In genomic region chr20:49774213-49774612, GRCh38 we compare ENCODE assay signal across 7 cellular contexts. TPM values are rescaled to one million over a fixed set of nuclear protein-coding genes. Genes with fewer than 3 reads are reported as not detected.
DNase-seq lines count a peak whose midpoint lies in the region; ATAC-seq, FAIRE-seq and TF ChIP-seq lines count a peak whose summit lies in the region.
"Not testable (repeated sequence)": the region's sequence is repeated elsewhere in the genome, so short reads cannot be mapped to it uniquely, and the experiment has no call there.

No MANE protein-coding gene starts in this region.

- not testable (repeated sequence) for H3K79me1 ChIP-seq in IMR-90 (ENCODE audit: low read depth in 1 of 2, low read length in 2 of 2)

- H3K27ac ChIP-seq in A549 (peak overlapping the region; percentile 94), adrenal gland (peak overlapping the region in 4 of 5 donors; percentile 45 to 87 (median 77)), endothelial cell of umbilical vein (ENCODE audit: insufficient read depth, low read depth, low read length) (peak overlapping the region; percentile 95), lower lobe of right lung (peak overlapping the region; percentile 24), psoas muscle (peak overlapping the region; percentile 89), stomach (peak overlapping the region; percentile 73 to 90 (median 85))
- H3K27ac ChIP-seq in IMR-90 (ENCODE audit: insufficient read depth, low read length) = not testable (repeated sequence)

- not testable (repeated sequence) for H4K8ac ChIP-seq in IMR-90 (ENCODE audit: low read depth in 2 of 2, low read length in 2 of 2)

- peaks cover 78% of the 10 kb centered on the region for H3K4me1 ChIP-seq in A549
- H3K4me1 ChIP-seq in IMR-90 (ENCODE audit: control insufficient read depth, insufficient read depth, low read length) = peaks cover 13% of the 10 kb centered on the region
- H3K4me1 ChIP-seq in adrenal gland (replicated peaks in 1 of 2) = peaks cover 24 to 68% of the 10 kb centered on the region in 2 donors
- peaks cover 37% of the 10 kb centered on the region for H3K4me1 ChIP-seq in endothelial cell of umbilical vein (ENCODE audit: control insufficient read depth, extremely low read depth, insufficient read depth, low read length)
- peaks cover 61% of the 10 kb centered on the region for H3K4me1 ChIP-seq in lower lobe of right lung
- H3K4me1 ChIP-seq in psoas muscle = peaks cover 38% of the 10 kb centered on the region
- peaks cover 38 to 71% (median 45%) of the 10 kb centered on the region in 4 donors for H3K4me1 ChIP-seq in stomach

- H3K4me2 ChIP-seq in A549 = peak overlapping the region; percentile 54
- not testable (repeated sequence) for H3K4me2 ChIP-seq in IMR-90 (ENCODE audit: low read depth, low read length); endothelial cell of umbilical vein (ENCODE audit: insufficient read depth, low read length)

- 90% methylated on average over 8 of the region's 8 CpGs for WGBS in A549 (ENCODE audit: missing lambda C conversion rate)
- WGBS in IMR-90 (ENCODE audit: extremely low coverage in 2 of 2, insufficient read length in 1 of 2), 2 experiments = 100% methylated on average over 1 of the region's 8 CpGs; no CpG with 5 or more reads in 1 of the 2 experiments
- WGBS in adrenal gland, 4 donors = 88 to 94% (median 91%) methylated on average over 8 of the region's 8 CpGs
- WGBS in psoas muscle, 3 donors = 79 to 94% (median 83%) methylated on average over 8 of the region's 8 CpGs
- WGBS in stomach, 5 donors = 91 to 94% (median 93%) methylated on average over 8 of the region's 8 CpGs

- not testable (repeated sequence) for H3K56ac ChIP-seq in IMR-90 (ENCODE audit: extremely low read depth, insufficient read depth, low read length)

- not testable (repeated sequence) for H4K91ac ChIP-seq in IMR-90 (ENCODE audit: insufficient read depth, low read depth, low read length)

- H4K20me1 ChIP-seq in IMR-90 (ENCODE audit: insufficient read depth, low read length); endothelial cell of umbilical vein (replicated peaks; ENCODE audit: control insufficient read depth, extremely low read depth, insufficient read depth, low read length): not testable (repeated sequence)

- not testable (repeated sequence) for H3K4ac ChIP-seq in IMR-90 (ENCODE audit: low read depth, low read length)

- H3K18ac ChIP-seq in IMR-90 (ENCODE audit: low read depth, low read length) = not testable (repeated sequence)

- not testable (repeated sequence) for H2BK120ac ChIP-seq in IMR-90 (ENCODE audit: low read depth, low read length)

- H2BK5ac ChIP-seq in IMR-90 (ENCODE audit: low read depth, low read length, poor library complexity, severe bottlenecking) = not testable (repeated sequence)

- intact Hi-C loops in IMR-90 (cut with micrococcal nuclease); adrenal gland (cut with DNase I); endothelial cell of umbilical vein (cut with micrococcal nuclease); lower lobe of right lung (cut with DNase I); stomach (cut with DNase I; ENCODE audit: low total_unique reads): not testable (repeated sequence)
- intact Hi-C loops in psoas muscle (cut with DNase I) = loop anchor here in 1 of 2 donors (5.0 kb wide), 1 partner anchor 157 kb away; no protein-coding TSS in a partner anchor

- not testable (repeated sequence) for H3K14ac ChIP-seq in IMR-90 (replicated peaks; ENCODE audit: low read depth, low read length)

- H3K9ac ChIP-seq in IMR-90 (ENCODE audit: low read depth, low read length); endothelial cell of umbilical vein (replicated peaks; ENCODE audit: extremely low read depth, insufficient read depth, low read length): not testable (repeated sequence)

- not testable (repeated sequence) for H4K5ac ChIP-seq in IMR-90 (ENCODE audit: low read depth, low read length)

- FAIRE-seq in A549 (lab: Jason Lieb, UNC); endothelial cell of umbilical vein (lab: Jason Lieb, UNC): not testable (repeated sequence)

- not testable (repeated sequence) for H3K23ac ChIP-seq in IMR-90 (ENCODE audit: low read depth, low read length)

- TF ChIP-seq POLR2A in A549 (IDR thresholded peaks at IDR 0.05; ENCODE audit: low read length); IMR-90 (IDR thresholded peaks at IDR 0.05; ENCODE audit: low read depth, low read length); adrenal gland (IDR thresholded peaks at IDR 0.05); endothelial cell of umbilical vein (IDR thresholded peaks at IDR 0.05; ENCODE audit: low read depth, low read length); stomach (IDR thresholded peaks at IDR 0.05): not testable (repeated sequence)

- CTCF ChIA-PET in A549 (lab: Yijun Ruan, JAX) = interaction anchor here (0.7 to 5.2 kb wide), 5 partner anchors 12 to 166 kb away, joined by 3 to 28 read pairs (median 4); no protein-coding TSS in a partner anchor
- CTCF ChIA-PET in IMR-90 (lab: Yijun Ruan, JAX) = interaction anchor here (0.6 kb wide), 1 partner anchor 196 kb away, joined by 3 read pairs; no protein-coding TSS in a partner anchor
- CTCF ChIA-PET in endothelial cell of umbilical vein (lab: Charles Lee) = interaction anchor here (1.4 to 3.2 kb wide), 2 partner anchors 15 to 78 kb away, joined by 3 to 7 read pairs; no protein-coding TSS in a partner anchor

- H3K27me3 ChIP-seq in IMR-90 (ENCODE audit: control insufficient read depth, insufficient read depth, low read length); adrenal gland; endothelial cell of umbilical vein (ENCODE audit: control insufficient read depth in 2 of 2, insufficient read depth in 2 of 2, low read length in 2 of 2); lower lobe of right lung (ENCODE audit: low read depth); psoas muscle (ENCODE audit: insufficient read depth in 3 of 3, low read length in 2 of 3); stomach: not testable (repeated sequence)

- H2BK20ac ChIP-seq in IMR-90 (ENCODE audit: low read depth, low read length) = not testable (repeated sequence)

- ATAC-seq in A549; IMR-90 (ENCODE audit: low read depth); lower lobe of right lung; psoas muscle: not testable (repeated sequence)

- POLR2A ChIA-PET in A549 (lab: Yijun Ruan, JAX) = interaction anchor here (3.0 kb wide), 1 partner anchor 39 kb away, joined by 14 read pairs; the partner anchor contains the start of gene SLC9A8
- POLR2A ChIA-PET in IMR-90 (lab: Charles Lee; ENCODE audit: unreplicated experiment); endothelial cell of umbilical vein (lab: Charles Lee): not testable (repeated sequence)

- in situ Hi-C loops in IMR-90 (cut with MboI; ENCODE audit: low sequenced_read_pairs) = not testable (repeated sequence)

- not testable (repeated sequence) for DNase-seq in A549 (ENCODE audit: low read depth in 1 of 2, low spot score in 1 of 2); IMR-90; adrenal gland; endothelial cell of umbilical vein (ENCODE audit: low read depth, low spot score); lower lobe of right lung; psoas muscle; stomach

- H3K9me1 ChIP-seq in IMR-90 (ENCODE audit: insufficient read depth, low read length); endothelial cell of umbilical vein (replicated peaks; ENCODE audit: control insufficient read depth, extremely low read depth, insufficient read depth, low read length): not testable (repeated sequence)

- dilution Hi-C loops in IMR-90 (cut with HindIII; ENCODE audit: low sequenced_read_pairs, unreplicated experiment); endothelial cell of umbilical vein (cut with MboI; ENCODE audit: extremely low pct_ligation_motif_present, low sequenced_read_pairs): not testable (repeated sequence)

- H3K79me2 ChIP-seq in endothelial cell of umbilical vein (ENCODE audit: control insufficient read depth, insufficient read depth, low read length) = not testable (repeated sequence)

- not testable (repeated sequence) for H2AK9ac ChIP-seq in IMR-90 (replicated peaks; ENCODE audit: low read depth, low read length, poor library complexity)

- H3K9me3 ChIP-seq in A549; IMR-90 (ENCODE audit: control insufficient read depth, insufficient read depth, low read length); adrenal gland (replicated peaks in 1 of 3); endothelial cell of umbilical vein (replicated peaks; ENCODE audit: control insufficient read depth, insufficient read depth, low read length); lower lobe of right lung; psoas muscle; stomach: not testable (repeated sequence)

- TF ChIP-seq RAD21 in A549 (conservative IDR thresholded peaks at IDR 0.05 in 1 of 2, IDR thresholded peaks at IDR 0.05 in 1 of 2); IMR-90 (IDR thresholded peaks at IDR 0.05; ENCODE audit: low read length): not testable (repeated sequence)

- not testable (repeated sequence) for BruUV-seq in IMR-90 (replicated peaks; lab: Mats Ljungman, UMichigan); endothelial cell of umbilical vein (replicated peaks; lab: Mats Ljungman, UMichigan)

- TF ChIP-seq CTCF in A549 (IDR thresholded peaks at IDR 0.05); IMR-90 (conservative IDR thresholded peaks at IDR 0.05; ENCODE audit: low read depth, low read length); adrenal gland (IDR thresholded peaks at IDR 0.05); endothelial cell of umbilical vein (IDR thresholded peaks at IDR 0.05; ENCODE audit: extremely low read depth in 1 of 2, insufficient read depth in 1 of 2, low read depth in 1 of 2, low read length in 2 of 2); lower lobe of right lung (IDR thresholded peaks at IDR 0.05); psoas muscle (IDR thresholded peaks at IDR 0.05); stomach (IDR thresholded peaks at IDR 0.05): not testable (repeated sequence)

- not testable (repeated sequence) for H2BK15ac ChIP-seq in IMR-90 (ENCODE audit: low read depth, low read length)

- H3K36me3 ChIP-seq in IMR-90 (ENCODE audit: control insufficient read depth, insufficient read depth, low read length); adrenal gland (replicated peaks in 1 of 2); endothelial cell of umbilical vein (ENCODE audit: control insufficient read depth in 2 of 2, extremely low read depth in 1 of 2, insufficient read depth in 2 of 2, low read length in 2 of 2); lower lobe of right lung; psoas muscle (ENCODE audit: insufficient read depth in 1 of 2, low read depth in 1 of 2); stomach: not testable (repeated sequence)

- not testable (repeated sequence) for TF ChIP-seq EP300 in A549 (IDR thresholded peaks at IDR 0.05); stomach (IDR thresholded peaks at IDR 0.05)

- H3K4me3 ChIP-seq in A549; IMR-90 (ENCODE audit: insufficient read depth, low read depth, low read length); adrenal gland; endothelial cell of umbilical vein (replicated peaks in 1 of 3; ENCODE audit: insufficient read depth in 1 of 3, low read depth in 1 of 3, low read length in 3 of 3); lower lobe of right lung; psoas muscle; stomach: not testable (repeated sequence)

- not testable (repeated sequence) for H2AFZ ChIP-seq in IMR-90 (replicated peaks; ENCODE audit: low read length, poor library complexity); endothelial cell of umbilical vein (ENCODE audit: low read depth, low read length)

- peak overlapping the region; percentile 46; the same call in 1 of the 2 replicates for H2AK5ac ChIP-seq in IMR-90 (ENCODE audit: low read depth, low read length)

RNA-seq across cellular contexts. Expression of gene SLC9A8, which starts 38.4 kb away (rescaled TPM):
- polyA plus RNA-seq in A549 (2011; rRNA removed) = 5.0 and 7.4 TPM in 2 replicates
- polyA plus RNA-seq in A549 (2012; cell fraction: cytosol; rRNA removed) = 3.1 and 4.3 TPM in 2 replicates
- 18.0 and 20.7 TPM in 2 replicates for polyA plus RNA-seq in A549 (2012; cell fraction: nucleus; rRNA removed)
- 7.9 to 9.5 TPM (median 7.9 TPM) in 3 replicates for polyA plus RNA-seq in A549 (2017; fragmentation: RNase III; extraction: RNeasy Plus Mini Kit Qiagen cat#74134 plus additional on column Dnase treatment)
- 10.9 and 20.7 TPM in 2 replicates for polyA minus RNA-seq in A549 (2011; rRNA and poly(A)+ RNA removed)
- 3.6 and 5.0 TPM in 2 replicates for total RNA-seq in IMR-90 (2012; rRNA removed)
- polyA plus RNA-seq in IMR-90 (2012; rRNA removed) = 4.0 and 4.1 TPM in 2 replicates
- polyA plus RNA-seq in IMR-90 (2012; cell fraction: cytosol; rRNA removed) = 1.5 and 2.1 TPM in 2 replicates
- 17.0 and 18.2 TPM in 2 replicates for polyA plus RNA-seq in IMR-90 (2012; cell fraction: nucleus; rRNA removed; ENCODE audit: low replicate concordance)
- total RNA-seq in adrenal gland = 10 to 100 TPM; 12.4 to 23.3 (median 18.1) TPM
- polyA plus RNA-seq in adrenal gland = 10 to 100 TPM; 15.5 to 19.1 (median 17.0) TPM
- 11.2 and 14.4 TPM in 2 replicates for total RNA-seq in endothelial cell of umbilical vein
- polyA plus RNA-seq in endothelial cell of umbilical vein = 4.4 and 5.1 TPM in 2 replicates
- 2.8 and 3.1 TPM in 2 replicates for polyA plus RNA-seq in endothelial cell of umbilical vein (2011; cell fraction: cytosol; rRNA removed)
- 16.8 and 17.5 TPM in 2 replicates for polyA plus RNA-seq in endothelial cell of umbilical vein (2011; cell fraction: nucleus; rRNA removed)
- polyA plus RNA-seq in endothelial cell of umbilical vein (2012) = 5.2 and 5.7 TPM in 2 replicates
- 23.1 and 34.5 TPM in 2 replicates for polyA minus RNA-seq in endothelial cell of umbilical vein
- 2.8 TPM for polyA minus RNA-seq in endothelial cell of umbilical vein (2011; cell fraction: cytosol; rRNA and poly(A)+ RNA removed)
- 33.2 and 42.9 TPM in 2 replicates for polyA minus RNA-seq in endothelial cell of umbilical vein (2011; cell fraction: nucleus; rRNA and poly(A)+ RNA removed)
- 17.7 TPM for total RNA-seq in lower lobe of right lung
- 10 to 100 TPM in 3 of 4 donors, 1 to 10 TPM in 1; 8.2 to 19.4 (median 11.2) TPM for total RNA-seq in psoas muscle
- 10 to 100 TPM in 1 of 3 donors, 1 to 10 TPM in 2; 6.1 to 11.4 (median 6.3) TPM for polyA plus RNA-seq in psoas muscle
- 10 to 100 TPM in 4 of 5 donors, 1 to 10 TPM in 1; 2.7 to 21.0 (median 17.2) TPM for total RNA-seq in stomach
- 1 to 10 TPM; 2.3 to 9.8 (median 2.7) TPM for polyA plus RNA-seq in stomach
